1 cellular context compared by ENCODE assay signal in the genomic region with DNA sequence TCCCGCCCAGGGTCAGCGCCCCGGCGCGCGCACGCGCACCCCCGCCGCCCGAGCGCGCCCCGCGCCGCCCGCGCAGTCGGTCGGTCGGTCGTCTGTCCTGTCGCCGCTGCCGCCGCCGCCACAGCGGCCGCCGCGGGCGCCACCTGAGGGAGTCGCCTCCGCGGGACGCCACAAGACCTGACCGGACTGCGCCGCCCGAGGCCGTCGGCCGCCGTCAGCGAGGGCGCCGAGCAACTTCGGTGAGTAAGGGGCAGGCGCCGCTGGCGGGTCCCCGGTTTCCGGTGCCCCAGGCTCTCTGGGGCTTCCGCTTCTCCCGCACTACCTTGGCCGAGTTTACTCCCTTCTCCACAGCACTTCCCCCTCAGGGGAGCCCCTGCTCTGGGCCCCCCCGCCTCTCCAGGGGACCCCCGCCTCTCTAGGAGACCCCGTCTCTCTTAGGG.
TF ChIP-seq lines count a peak whose summit lies in the region.

No MANE protein-coding gene starts in this region.

TF ChIP-seq in HepG2, 621 proteins besides CTCF, POLR2A, EP300 and RAD21 (continued from another document):
- TF ChIP-seq, protein P1, sequence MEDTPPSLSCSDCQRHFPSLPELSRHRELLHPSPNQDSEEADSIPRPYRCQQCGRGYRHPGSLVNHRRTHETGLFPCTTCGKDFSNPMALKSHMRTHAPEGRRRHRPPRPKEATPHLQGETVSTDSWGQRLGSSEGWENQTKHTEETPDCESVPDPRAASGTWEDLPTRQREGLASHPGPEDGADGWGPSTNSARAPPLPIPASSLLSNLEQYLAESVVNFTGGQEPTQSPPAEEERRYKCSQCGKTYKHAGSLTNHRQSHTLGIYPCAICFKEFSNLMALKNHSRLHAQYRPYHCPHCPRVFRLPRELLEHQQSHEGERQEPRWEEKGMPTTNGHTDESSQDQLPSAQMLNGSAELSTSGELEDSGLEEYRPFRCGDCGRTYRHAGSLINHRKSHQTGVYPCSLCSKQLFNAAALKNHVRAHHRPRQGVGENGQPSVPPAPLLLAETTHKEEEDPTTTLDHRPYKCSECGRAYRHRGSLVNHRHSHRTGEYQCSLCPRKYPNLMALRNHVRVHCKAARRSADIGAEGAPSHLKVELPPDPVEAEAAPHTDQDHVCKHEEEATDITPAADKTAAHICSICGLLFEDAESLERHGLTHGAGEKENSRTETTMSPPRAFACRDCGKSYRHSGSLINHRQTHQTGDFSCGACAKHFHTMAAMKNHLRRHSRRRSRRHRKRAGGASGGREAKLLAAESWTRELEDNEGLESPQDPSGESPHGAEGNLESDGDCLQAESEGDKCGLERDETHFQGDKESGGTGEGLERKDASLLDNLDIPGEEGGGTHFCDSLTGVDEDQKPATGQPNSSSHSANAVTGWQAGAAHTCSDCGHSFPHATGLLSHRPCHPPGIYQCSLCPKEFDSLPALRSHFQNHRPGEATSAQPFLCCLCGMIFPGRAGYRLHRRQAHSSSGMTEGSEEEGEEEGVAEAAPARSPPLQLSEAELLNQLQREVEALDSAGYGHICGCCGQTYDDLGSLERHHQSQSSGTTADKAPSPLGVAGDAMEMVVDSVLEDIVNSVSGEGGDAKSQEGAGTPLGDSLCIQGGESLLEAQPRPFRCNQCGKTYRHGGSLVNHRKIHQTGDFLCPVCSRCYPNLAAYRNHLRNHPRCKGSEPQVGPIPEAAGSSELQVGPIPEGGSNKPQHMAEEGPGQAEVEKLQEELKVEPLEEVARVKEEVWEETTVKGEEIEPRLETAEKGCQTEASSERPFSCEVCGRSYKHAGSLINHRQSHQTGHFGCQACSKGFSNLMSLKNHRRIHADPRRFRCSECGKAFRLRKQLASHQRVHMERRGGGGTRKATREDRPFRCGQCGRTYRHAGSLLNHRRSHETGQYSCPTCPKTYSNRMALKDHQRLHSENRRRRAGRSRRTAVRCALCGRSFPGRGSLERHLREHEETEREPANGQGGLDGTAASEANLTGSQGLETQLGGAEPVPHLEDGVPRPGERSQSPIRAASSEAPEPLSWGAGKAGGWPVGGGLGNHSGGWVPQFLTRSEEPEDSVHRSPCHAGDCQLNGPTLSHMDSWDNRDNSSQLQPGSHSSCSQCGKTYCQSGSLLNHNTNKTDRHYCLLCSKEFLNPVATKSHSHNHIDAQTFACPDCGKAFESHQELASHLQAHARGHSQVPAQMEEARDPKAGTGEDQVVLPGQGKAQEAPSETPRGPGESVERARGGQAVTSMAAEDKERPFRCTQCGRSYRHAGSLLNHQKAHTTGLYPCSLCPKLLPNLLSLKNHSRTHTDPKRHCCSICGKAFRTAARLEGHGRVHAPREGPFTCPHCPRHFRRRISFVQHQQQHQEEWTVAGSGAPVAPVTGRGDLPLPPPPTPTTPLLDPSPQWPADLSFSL (CRISPR knock-in tag; IDR thresholded peaks at IDR 0.05): no peak
- no peak for TF ChIP-seq ZNF101 (CRISPR knock-in tag; IDR thresholded peaks at IDR 0.05; ENCODE audit: borderline replicate concordance, low read depth)
- no peak for TF ChIP-seq ZNF790 (CRISPR knock-in tag; IDR thresholded peaks at IDR 0.05; ENCODE audit: borderline replicate concordance)
- TF ChIP-seq, protein P2, sequence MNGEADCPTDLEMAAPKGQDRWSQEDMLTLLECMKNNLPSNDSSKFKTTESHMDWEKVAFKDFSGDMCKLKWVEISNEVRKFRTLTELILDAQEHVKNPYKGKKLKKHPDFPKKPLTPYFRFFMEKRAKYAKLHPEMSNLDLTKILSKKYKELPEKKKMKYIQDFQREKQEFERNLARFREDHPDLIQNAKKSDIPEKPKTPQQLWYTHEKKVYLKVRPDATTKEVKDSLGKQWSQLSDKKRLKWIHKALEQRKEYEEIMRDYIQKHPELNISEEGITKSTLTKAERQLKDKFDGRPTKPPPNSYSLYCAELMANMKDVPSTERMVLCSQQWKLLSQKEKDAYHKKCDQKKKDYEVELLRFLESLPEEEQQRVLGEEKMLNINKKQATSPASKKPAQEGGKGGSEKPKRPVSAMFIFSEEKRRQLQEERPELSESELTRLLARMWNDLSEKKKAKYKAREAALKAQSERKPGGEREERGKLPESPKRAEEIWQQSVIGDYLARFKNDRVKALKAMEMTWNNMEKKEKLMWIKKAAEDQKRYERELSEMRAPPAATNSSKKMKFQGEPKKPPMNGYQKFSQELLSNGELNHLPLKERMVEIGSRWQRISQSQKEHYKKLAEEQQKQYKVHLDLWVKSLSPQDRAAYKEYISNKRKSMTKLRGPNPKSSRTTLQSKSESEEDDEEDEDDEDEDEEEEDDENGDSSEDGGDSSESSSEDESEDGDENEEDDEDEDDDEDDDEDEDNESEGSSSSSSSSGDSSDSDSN (CRISPR knock-in tag; IDR thresholded peaks at IDR 0.05): peak; percentile 32; the same call in 1 of the 2 replicates
- no peak for TF ChIP-seq PLRG1 (conservative IDR thresholded peaks at IDR 0.05)
- TF ChIP-seq POLR2G (IDR thresholded peaks at IDR 0.05; ENCODE audit: low read depth, low read length): peak; percentile 63
- no peak for TF ChIP-seq ZNF232 (CRISPR knock-in tag; IDR thresholded peaks at IDR 0.05; ENCODE audit: borderline replicate concordance)
